Comparison of ENCODE assay signal across 19 cellular contexts in genomic region chrX:12128017-12128416, GRCh38. TPM values are rescaled to one million over a fixed set of nuclear protein-coding genes. Genes with fewer than 3 reads are reported as not detected.
A peak's percentile ranks its signal among the peaks of the same experiment; 100 is the strongest.
DNase-seq lines count a peak whose midpoint lies in the region; ATAC-seq, FAIRE-seq and TF ChIP-seq lines count a peak whose summit lies in the region.
"Had no signal": no experiment of that assay in that cellular context is flagged by ENCODE, and none has a peak within 500 bp of the region (broad histone marks: within the 10 kb centered on the region; RNA-seq: fewer than 3 reads in every experiment).

No MANE protein-coding gene starts in this region.

- H3K27ac ChIP-seq in GM12878 (ENCODE audit: control insufficient read depth, insufficient read depth): no peak overlapping the region

- H3K4me1 Mint-ChIP-seq in T-helper 2 cell treated with Interferon-gamma antibody and Interleukin-4, amounts not matched to agents 5 μg/mL and 100 μg/mL, for 36 hours (ENCODE audit: low read depth): no peaks in the 10 kb centered on the region
- H3K4me1 Mint-ChIP-seq: CD4-positive, alpha-beta memory T cell; GM23338; H9 had no signal

- H3K4me3 ChIP-seq in GM12878: no peak overlapping the region
- H3K4me3 ChIP-seq: GM23338 had no signal

- no peak overlapping the region for H3K9ac ChIP-seq in GM12878 (ENCODE audit: control insufficient read depth, insufficient read depth, low read length)

- RAD21 ChIA-PET in GM12878 (lab: Charles Lee; ENCODE audit: unreplicated experiment): no interaction called here

- 12% methylated on average over 3 of the region's 3 CpGs for WGBS in GM12878 (ENCODE audit: insufficient coverage, insufficient replicate concordance, low lambda C conversion rate, missing lambda C conversion rate)

- in situ Hi-C loops in GM12878 (cut with MboI): no loop called here

- peak; percentile 0 for DNase-seq in DMS53 (lab: John Stamatoyannopoulos, UW)
- DNase-seq in DMS53 treated with DMSO at 0.1 percent for 48 hours (lab: John Stamatoyannopoulos, UW; ENCODE audit: unreplicated experiment): no peak
- peak; percentile 1 for DNase-seq in NCI-H69 (lab: John Stamatoyannopoulos, UW)
- DNase-seq in GM12878 (ENCODE audit: low read depth, low spot score): no peak
- DNase-seq in T-helper 2 cell treated with Interferon-gamma antibody and Interleukin-4, amounts not matched to agents 5 μg/mL and 100 μg/mL, for 36 hours (ENCODE audit: low spot score): no peak
- DNase-seq: 8988T; C1 segment of cervical spinal cord; Calu3; CD4-positive, alpha-beta memory T cell; COR-L47; DND-41; H9; HFFc6 had no signal

- no peak for TF ChIP-seq RAD21 in GM12878 (IDR thresholded peaks at IDR 0.05; ENCODE audit: insufficient read depth, low read depth, low read length)

- SMC1A ChIA-PET in GM12878 (lab: Charles Lee; ENCODE audit: uncharacterized antibody, unreplicated experiment): no interaction called here

- no peaks in the 10 kb centered on the region for H3K27me3 Mint-ChIP-seq in T-helper 2 cell treated with Interferon-gamma antibody and Interleukin-4, amounts not matched to agents 5 μg/mL and 100 μg/mL, for 36 hours (ENCODE audit: low read depth)
- H3K27me3 Mint-ChIP-seq: CD4-positive, alpha-beta memory T cell had no signal

- no TSS peak for BruUV-seq in GM12878 (replicated peaks; lab: Mats Ljungman, UMichigan)

- peaks cover 5% of the 10 kb centered on the region; the same call in 2 of the 3 replicates for H3K9me3 ChIP-seq in GM12878 (replicated peaks; ENCODE audit: control insufficient read depth, insufficient read depth, low read length)

- no peak for FAIRE-seq in GM12878 (lab: Jason Lieb, UNC)
- FAIRE-seq: G401.6 had no signal

- intact Hi-C loops in GM12878 (cut with micrococcal nuclease; ENCODE audit: unreplicated experiment): no loop called here

- H3K36me3 ChIP-seq in GM12878 (ENCODE audit: control insufficient read depth in 2 of 2, insufficient read depth in 2 of 2, low read length in 1 of 2): no peaks in the 10 kb centered on the region

- H3K27me3 ChIP-seq in GM12878 (replicated peaks in 1 of 2; ENCODE audit: control insufficient read depth in 2 of 2, insufficient read depth in 2 of 2, low read length in 1 of 2): no peaks in the 10 kb centered on the region

- CTCF ChIA-PET in GM12878 (lab: Yijun Ruan, JAX): no interaction called here

- H3K27ac Mint-ChIP-seq in T-helper 2 cell treated with Interferon-gamma antibody and Interleukin-4, amounts not matched to agents 5 μg/mL and 100 μg/mL, for 36 hours: no peak overlapping the region
- H3K27ac Mint-ChIP-seq: CD4-positive, alpha-beta memory T cell; GM23338; H9; HFFc6 had no signal

- no peak for ATAC-seq in GM12878
- ATAC-seq in GM21529 (IDR thresholded peaks at IDR 0.05; ENCODE audit: unreplicated experiment): no peak
- ATAC-seq in GM21723 (IDR thresholded peaks at IDR 0.05; ENCODE audit: unreplicated experiment): no peak
- ATAC-seq: GM23338, HCT116 had no signal

- H3K4me1 ChIP-seq in GM12878 (ENCODE audit: control insufficient read depth, insufficient read depth, low read length): no peaks in the 10 kb centered on the region

- no peak for TF ChIP-seq CTCF in GM12878 (IDR thresholded peaks at IDR 0.05 in 2 of 3, conservative IDR thresholded peaks at IDR 0.05 in 1 of 3; ENCODE audit: control insufficient read depth in 2 of 3, extremely low read depth in 1 of 3, insufficient read depth in 1 of 3, low read depth in 3 of 3, low read length in 3 of 3)

- no peaks in the 10 kb centered on the region for H4K20me1 ChIP-seq in GM12878 (ENCODE audit: control insufficient read depth, insufficient read depth)

- H3K4me2 ChIP-seq in GM12878 (ENCODE audit: control insufficient read depth, insufficient read depth): no peak overlapping the region
- H3K4me2 ChIP-seq: GM23338 had no signal

- H3K36me3 Mint-ChIP-seq in T-helper 2 cell treated with Interferon-gamma antibody and Interleukin-4, amounts not matched to agents 5 μg/mL and 100 μg/mL, for 36 hours (ENCODE audit: low read depth): no peaks in the 10 kb centered on the region
- H3K36me3 Mint-ChIP-seq: CD4-positive, alpha-beta memory T cell had no signal

- no peak for TF ChIP-seq POLR2A in GM12878 (IDR thresholded peaks at IDR 0.05; ENCODE audit: low read depth, low read length)

- no peak overlapping the region for H2AFZ ChIP-seq in GM12878 (ENCODE audit: control insufficient read depth, low read depth, low read length)
- H2AFZ ChIP-seq: GM23338 had no signal

- no peak for TF ChIP-seq EP300 in GM12878 (IDR thresholded peaks at IDR 0.05; ENCODE audit: borderline replicate concordance in 1 of 2, control insufficient read depth in 1 of 2, low read depth in 2 of 2, low read length in 2 of 2)

- no peaks in the 10 kb centered on the region for H3K79me2 ChIP-seq in GM12878 (ENCODE audit: control insufficient read depth, insufficient read depth, low read length)

- POLR2A ChIA-PET in GM12878 (lab: Charles Lee): no interaction called here

- H3K4me3 Mint-ChIP-seq in T-helper 2 cell treated with Interferon-gamma antibody and Interleukin-4, amounts not matched to agents 5 μg/mL and 100 μg/mL, for 36 hours: no peak overlapping the region
- H3K4me3 Mint-ChIP-seq: CD4-positive, alpha-beta memory T cell; GM23338; H9; HFFc6 had no signal

- peaks cover 4% of the 10 kb centered on the region for H3K9me3 Mint-ChIP-seq in T-helper 2 cell treated with Interferon-gamma antibody and Interleukin-4, amounts not matched to agents 5 μg/mL and 100 μg/mL, for 36 hours

TF ChIP-seq in GM12878, 131 proteins besides CTCF, POLR2A, EP300 and RAD21:
- TF ChIP-seq FOXM1 (IDR thresholded peaks at IDR 0.05; ENCODE audit: low read depth, low read length) (no peak), CBX5 (IDR thresholded peaks at IDR 0.05; ENCODE audit: low read depth) (0 out of 2 replicates have a peak, but pooled peaks have one; percentile 46), BCL3 (IDR thresholded peaks at IDR 0.05; ENCODE audit: borderline replicate concordance, insufficient read depth, low read depth, low read length, poor library complexity, severe bottlenecking) (no peak), POU2F2 (IDR thresholded peaks at IDR 0.05; ENCODE audit: borderline replicate concordance, low read depth, low read length) (no peak), ZNF384 (IDR thresholded peaks at IDR 0.05; ENCODE audit: borderline replicate concordance, low read depth, low read length) (no peak), ZZZ3 (IDR thresholded peaks at IDR 0.05; ENCODE audit: control insufficient read depth, insufficient read length, low read depth) (no peak)
TF ChIP-seq in GM12878: peak in this region for 1.

RNA-seq across cellular contexts. Expression of gene FRMPD4, which starts 10.3 kb away (rescaled TPM):
- total RNA-seq in GM12878 (2013; cell fraction: nucleolus; rRNA removed): 0.15 and 0.27 TPM in 2 replicates
- total RNA-seq in GM12878 (2014; rRNA removed) (not detected in 2 replicates), GM12878 (2014; rRNA removed; fragmentation: Illumina TruSeq; extraction: Trizol) (not detected in 2 replicates), GM12878 (2021) (not detected in 2 replicates)
- polyA plus RNA-seq in GM12878 (2011; ENCODE audit: low read depth): not detected
- polyA plus RNA-seq in GM12878 (2011; rRNA removed) (not detected in 2 replicates), GM12878 (2014; fragmentation: Illumina TruSeq; extraction: Trizol) (not detected in 2 replicates), GM12878 (2014; fragmentation: Nextera tagmentation; extraction: Ambion mirVana) (not detected), GM12878 (2014; rRNA removed) (not detected in 2 replicates), GM12878 (2016; fragmentation: Nextera tagmentation; extraction: Ambion mirVana) (not detected)
- 0.01 and 0.02 TPM in 2 replicates for polyA plus RNA-seq in GM12878 (2011; cell fraction: cytosol; rRNA removed)
- 0.01 and 0.03 TPM in 2 replicates for polyA plus RNA-seq in GM12878 (2011; cell fraction: nucleus; rRNA removed)
- polyA plus RNA-seq in GM12878 (2012): not detected in 2 replicates
- under 0.01 TPM in 1 of 2 replicates, not detected in the other for polyA minus RNA-seq in GM12878 (2011; rRNA and poly(A)+ RNA removed)
- polyA minus RNA-seq in GM12878 (2011; cell fraction: cytosol; rRNA and poly(A)+ RNA removed): not detected in 2 replicates
- polyA minus RNA-seq in GM12878 (2011; cell fraction: nucleus; rRNA and poly(A)+ RNA removed): not detected in 2 replicates
- total RNA-seq: A673; Calu3; CD4-positive, alpha-beta memory T cell had no signal
- polyA plus RNA-seq: CD4-positive, alpha-beta memory T cell had no signal

Comparison
In these comparisons a context has a peak if more than half of its experiments do, and no peak if none do; other contexts are left out.
1. DNase-seq: peak in DMS53 (single experiment) and NCI-H69 (single experiment); none in DMS53 treated with DMSO at 0.1 percent for 48 hours (single experiment), GM12878 (single experiment) and T-helper 2 cell treated with Interferon-gamma antibody and Interleukin-4, amounts not matched to agents 5 μg/mL and 100 μg/mL, for 36 hours (single experiment).